In the genomic region with DNA sequence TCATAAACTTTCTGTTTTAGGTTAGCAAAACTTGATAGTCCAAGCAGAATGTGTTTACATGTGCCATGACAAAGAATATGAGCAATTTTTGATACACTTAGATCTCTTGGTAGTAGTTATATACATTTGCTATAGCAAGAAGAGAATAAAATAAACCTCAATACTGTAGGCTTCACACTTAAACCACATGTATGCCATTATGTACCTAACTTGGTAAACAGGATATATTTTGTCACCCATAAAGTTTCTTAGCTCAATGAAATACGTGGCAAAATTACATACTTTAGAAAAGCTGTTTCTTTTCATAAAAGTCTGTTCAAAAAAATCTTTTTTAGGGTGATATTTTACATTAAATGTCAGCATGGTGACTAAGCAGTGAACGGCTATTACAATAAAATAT, we compare ENCODE assay signal across 35 cellular contexts.
"Had no signal": no experiment of that assay in that cellular context is flagged by ENCODE, and none has a peak within 500 bp of the region (broad histone marks: within the 10 kb centered on the region; RNA-seq: fewer than 3 reads in every experiment).

No MANE protein-coding gene starts in this region.

- H3K27ac Mint-ChIP-seq: activated CD4-positive, alpha-beta memory T cell treated with anti-CD3 and anti-CD28 coated beads for 36 hours; activated CD4-positive, alpha-beta T cell treated with anti-CD3 and anti-CD28 coated beads for 36 hours; activated CD4-positive, alpha-beta T cell treated with anti-CD3 and anti-CD28 coated beads, Interleukin-2, amount 10 ng/mL, durations not matched to agents 24 days and 14 days; activated CD8-positive, alpha-beta memory T cell treated with anti-CD3 and anti-CD28 coated beads, Interleukin-2, amount 10 ng/mL, durations not matched to agents 7 days and 5 days; activated CD8-positive, alpha-beta T cell treated with anti-CD3 and anti-CD28 coated beads, Interleukin-2, amount 10 ng/mL, durations not matched to agents 7 days and 5 days; activated naive CD4-positive, alpha-beta T cell treated with anti-CD3 and anti-CD28 coated beads for 36 hours; activated naive CD4-positive, alpha-beta T cell treated with anti-CD3 and anti-CD28 coated beads, Interleukin-2, amount 50 U/mL, for 24 hours; activated naive CD8-positive, alpha-beta T cell treated with anti-CD3 and anti-CD28 coated beads for 36 hours; activated naive CD8-positive, alpha-beta T cell treated with anti-CD3 and anti-CD28 coated beads, Interleukin-2, amount 50 U/mL, for 24 hours; activated T-helper 1 cell treated with anti-CD3 and anti-CD28 coated beads, Interleukin-12 subunit alpha, Interleukin-12 subunit beta, Interleukin-2, Interleukin-4 antibody, amounts not matched to agents 30 ng/mL and 10 ng/mL and 1 ng/mL, durations not matched to agents 14 hours and 24 hours and 36 hours; activated T-helper 2 cell treated with anti-CD3 and anti-CD28 coated beads, Interferon-gamma antibody, Interleukin-2, Interleukin-4, amounts not matched to agents 10 μg/mL and 5 μg/mL and 100 μg/mL, durations not matched to agents 14 hours and 24 hours and 36 hours; T-cell; T-helper 1 cell treated with Interleukin-12 subunit alpha and Interleukin-12 subunit beta and Interleukin-4 antibody, amounts not matched to agents 30 μg/mL and 1 μg/mL, for 36 hours had no signal

- ATAC-seq: activated CD4-positive, alpha-beta T cell treated with anti-CD3 and anti-CD28 coated beads for 36 hours; activated CD8-positive, alpha-beta memory T cell treated with anti-CD3 and anti-CD28 coated beads, Interleukin-2, amount 10 ng/mL, durations not matched to agents 7 days and 5 days; activated CD8-positive, alpha-beta T cell treated with anti-CD3 and anti-CD28 coated beads, Interleukin-2, amount 10 ng/mL, durations not matched to agents 7 days and 5 days; activated naive CD8-positive, alpha-beta T cell treated with anti-CD3 and anti-CD28 coated beads, Interleukin-2, amount 50 U/mL, for 24 hours; body of pancreas; gastroesophageal sphincter; heart right ventricle; T-cell had no signal

- H3K27ac ChIP-seq: adrenal gland, body of pancreas, breast epithelium, cardiac muscle cell, coronary artery, epithelial cell of prostate, esophagus squamous epithelium, gastroesophageal sphincter, heart right ventricle had no signal

- H3K4me3 ChIP-seq: adrenal gland, body of pancreas, breast epithelium, cardiac muscle cell, coronary artery, esophagus squamous epithelium, gastroesophageal sphincter, heart right ventricle had no signal

- H3K36me3 Mint-ChIP-seq: activated CD8-positive, alpha-beta memory T cell treated with anti-CD3 and anti-CD28 coated beads, Interleukin-2, amount 10 ng/mL, durations not matched to agents 7 days and 5 days; activated naive CD4-positive, alpha-beta T cell treated with anti-CD3 and anti-CD28 coated beads, Interleukin-2, amount 50 U/mL, for 24 hours had no signal

- H3K4me1 Mint-ChIP-seq: activated CD4-positive, alpha-beta T cell treated with anti-CD3 and anti-CD28 coated beads for 36 hours; activated CD4-positive, alpha-beta T cell treated with anti-CD3 and anti-CD28 coated beads, Interleukin-2, amount 10 ng/mL, durations not matched to agents 24 days and 14 days; activated naive CD4-positive, alpha-beta T cell treated with anti-CD3 and anti-CD28 coated beads, Interleukin-2, amount 50 U/mL, for 24 hours; activated naive CD8-positive, alpha-beta T cell treated with anti-CD3 and anti-CD28 coated beads for 36 hours; activated naive CD8-positive, alpha-beta T cell treated with anti-CD3 and anti-CD28 coated beads, Interleukin-2, amount 50 U/mL, for 24 hours had no signal

- H3K4me3 Mint-ChIP-seq: activated CD4-positive, alpha-beta memory T cell treated with anti-CD3 and anti-CD28 coated beads for 36 hours; activated CD4-positive, alpha-beta T cell treated with anti-CD3 and anti-CD28 coated beads for 36 hours; activated CD4-positive, alpha-beta T cell treated with anti-CD3 and anti-CD28 coated beads, Interleukin-2, amount 10 ng/mL, durations not matched to agents 24 days and 14 days; activated CD8-positive, alpha-beta memory T cell treated with anti-CD3 and anti-CD28 coated beads, Interleukin-2, amount 10 ng/mL, durations not matched to agents 7 days and 5 days; activated CD8-positive, alpha-beta T cell treated with anti-CD3 and anti-CD28 coated beads, Interleukin-2, amount 10 ng/mL, durations not matched to agents 7 days and 5 days; activated naive CD4-positive, alpha-beta T cell treated with anti-CD3 and anti-CD28 coated beads for 36 hours; activated naive CD4-positive, alpha-beta T cell treated with anti-CD3 and anti-CD28 coated beads, Interleukin-2, amount 50 U/mL, for 24 hours; activated naive CD8-positive, alpha-beta T cell treated with anti-CD3 and anti-CD28 coated beads for 36 hours; activated naive CD8-positive, alpha-beta T cell treated with anti-CD3 and anti-CD28 coated beads, Interleukin-2, amount 50 U/mL, for 24 hours; activated T-helper 1 cell treated with anti-CD3 and anti-CD28 coated beads, Interleukin-12 subunit alpha, Interleukin-12 subunit beta, Interleukin-2, Interleukin-4 antibody, amounts not matched to agents 30 ng/mL and 10 ng/mL and 1 ng/mL, durations not matched to agents 14 hours and 24 hours and 36 hours; T-cell; T-helper 1 cell treated with Interleukin-12 subunit alpha and Interleukin-12 subunit beta and Interleukin-4 antibody, amounts not matched to agents 30 μg/mL and 1 μg/mL, for 36 hours had no signal

- H3K27me3 ChIP-seq: adrenal gland, body of pancreas, breast epithelium, cardiac muscle cell, esophagus squamous epithelium, gastroesophageal sphincter, heart right ventricle had no signal

- H3K9me3 ChIP-seq: adrenal gland, body of pancreas, breast epithelium, esophagus squamous epithelium, gastroesophageal sphincter, heart right ventricle had no signal

- H3K36me3 ChIP-seq: adrenal gland, breast epithelium, cardiac muscle cell, esophagus squamous epithelium, gastroesophageal sphincter, heart right ventricle had no signal

- H3K9me3 Mint-ChIP-seq: activated CD4-positive, alpha-beta memory T cell treated with anti-CD3 and anti-CD28 coated beads for 36 hours; activated CD4-positive, alpha-beta T cell treated with anti-CD3 and anti-CD28 coated beads, Interleukin-2, amount 10 ng/mL, durations not matched to agents 24 days and 14 days; activated naive CD4-positive, alpha-beta T cell treated with anti-CD3 and anti-CD28 coated beads for 36 hours; activated naive CD4-positive, alpha-beta T cell treated with anti-CD3 and anti-CD28 coated beads, Interleukin-2, amount 50 U/mL, for 24 hours; activated naive CD8-positive, alpha-beta T cell treated with anti-CD3 and anti-CD28 coated beads for 36 hours; activated naive CD8-positive, alpha-beta T cell treated with anti-CD3 and anti-CD28 coated beads, Interleukin-2, amount 50 U/mL, for 24 hours; activated T-helper 1 cell treated with anti-CD3 and anti-CD28 coated beads, Interleukin-12 subunit alpha, Interleukin-12 subunit beta, Interleukin-2, Interleukin-4 antibody, amounts not matched to agents 30 ng/mL and 10 ng/mL and 1 ng/mL, durations not matched to agents 14 hours and 24 hours and 36 hours; activated T-helper 2 cell treated with anti-CD3 and anti-CD28 coated beads, Interferon-gamma antibody, Interleukin-2, Interleukin-4, amounts not matched to agents 10 μg/mL and 5 μg/mL and 100 μg/mL, durations not matched to agents 14 hours and 24 hours and 36 hours; T-cell; T-helper 1 cell treated with Interleukin-12 subunit alpha and Interleukin-12 subunit beta and Interleukin-4 antibody, amounts not matched to agents 30 μg/mL and 1 μg/mL, for 36 hours had no signal

- H3K27me3 Mint-ChIP-seq: activated CD4-positive, alpha-beta memory T cell treated with anti-CD3 and anti-CD28 coated beads for 36 hours; activated CD4-positive, alpha-beta T cell treated with anti-CD3 and anti-CD28 coated beads, Interleukin-2, amount 10 ng/mL, durations not matched to agents 24 days and 14 days; activated CD8-positive, alpha-beta memory T cell treated with anti-CD3 and anti-CD28 coated beads, Interleukin-2, amount 10 ng/mL, durations not matched to agents 7 days and 5 days; activated naive CD8-positive, alpha-beta T cell treated with anti-CD3 and anti-CD28 coated beads for 36 hours; activated naive CD8-positive, alpha-beta T cell treated with anti-CD3 and anti-CD28 coated beads, Interleukin-2, amount 50 U/mL, for 24 hours; T-cell had no signal

- DNase-seq: activated CD4-positive, alpha-beta memory T cell treated with anti-CD3 and anti-CD28 coated beads for 36 hours; activated CD4-positive, alpha-beta T cell treated with anti-CD3 and anti-CD28 coated beads for 36 hours; activated CD4-positive, alpha-beta T cell treated with anti-CD3 and anti-CD28 coated beads, Interleukin-2, amount 10 ng/mL, durations not matched to agents 24 days and 14 days; activated CD4-positive, CD25-positive, alpha-beta regulatory T cell; activated CD4-positive, CD25-positive, alpha-beta regulatory T cell treated with anti-CD3 and anti-CD28 coated beads, Interleukin-2, amount 50 U/mL, for 72 hours; activated CD8-positive, alpha-beta memory T cell treated with anti-CD3 and anti-CD28 coated beads, Interleukin-2, amount 10 ng/mL, durations not matched to agents 7 days and 5 days; activated CD8-positive, alpha-beta memory T cell treated with anti-CD3 and anti-CD28 coated beads, Interleukin-2, amount 50 U/mL, for 4 hours; activated CD8-positive, alpha-beta T cell treated with anti-CD3 and anti-CD28 coated beads, Interleukin-2, amount 10 ng/mL, durations not matched to agents 7 days and 5 days; activated effector memory CD4-positive, alpha-beta T cell treated with anti-CD3 and anti-CD28 coated beads, Interleukin-2, amount 50 U/mL, for 16 hours; activated naive CD4-positive, alpha-beta T cell treated with anti-CD3 and anti-CD28 coated beads for 36 hours; activated naive CD8-positive, alpha-beta T cell treated with anti-CD3 and anti-CD28 coated beads for 36 hours; activated naive CD8-positive, alpha-beta T cell treated with anti-CD3 and anti-CD28 coated beads, Interleukin-2, amount 50 U/mL, for 24 hours; activated T-cell treated with anti-CD3 and anti-CD28 coated beads, Interleukin-2, amount 50 U/mL, for 1 hour; activated T-cell treated with anti-CD3 and anti-CD28 coated beads, Interleukin-2, amount 50 U/mL, for 48 hours; adrenal gland; amygdala; aorta; body of pancreas; central memory CD4-positive, alpha-beta T cell; effector CD4-positive, alpha-beta T cell; esophagus squamous epithelium; heart right ventricle; T-cell; T1000 had no signal

- FAIRE-seq: endometrium, endothelial cell of umbilical vein had no signal

- H3K4me1 ChIP-seq: adrenal gland, body of pancreas, breast epithelium, esophagus squamous epithelium, gastroesophageal sphincter, heart right ventricle had no signal
